ENCODE assay signal across 9 cellular contexts in genomic region chr6:44100088-44100550, GRCh38. TPM values are rescaled to one million over a fixed set of nuclear protein-coding genes. Genes with fewer than 3 reads are reported as not detected.
A peak's percentile ranks its signal among the peaks of the same experiment; 100 is the strongest.
DNase-seq lines count a peak whose midpoint lies in the region; ATAC-seq and TF ChIP-seq lines count a peak whose summit lies in the region.
"Had no signal": no experiment of that assay in that cellular context is flagged by ENCODE, and none has a peak within 500 bp of the region (broad histone marks: within the 10 kb centered on the region; RNA-seq: fewer than 3 reads in every experiment).

No MANE protein-coding gene starts in this region.

- no peak overlapping the region for H2BK120ac ChIP-seq in trophoblast cell (ENCODE audit: insufficient read depth, low read length, poor library complexity)

- no peaks in the 10 kb centered on the region for H3K79me1 ChIP-seq in trophoblast cell (ENCODE audit: low read length)

- H3K27ac Mint-ChIP-seq in natural killer cell: no peak overlapping the region
- no peak overlapping the region for H3K27ac Mint-ChIP-seq in natural killer cell treated with Interleukin-12 subunit alpha and Interleukin-12 subunit beta and Interleukin-15 and Interleukin-18, amount 100 ng/mL, for 72 hours
- H3K27ac Mint-ChIP-seq in endothelial cell (ENCODE audit: unreplicated experiment): no peak overlapping the region
- H3K27ac Mint-ChIP-seq: activated naive CD8-positive, alpha-beta T cell had no signal

- no peak overlapping the region for H3K4me3 Mint-ChIP-seq in natural killer cell
- no peak overlapping the region for H3K4me3 Mint-ChIP-seq in natural killer cell treated with Interleukin-12 subunit alpha and Interleukin-12 subunit beta and Interleukin-15 and Interleukin-18, amount 100 ng/mL, for 72 hours
- H3K4me3 Mint-ChIP-seq in endothelial cell (ENCODE audit: unreplicated experiment): no peak overlapping the region
- H3K4me3 Mint-ChIP-seq: activated naive CD8-positive, alpha-beta T cell had no signal

- ATAC-seq in natural killer cell (peak in 2 of 3 donors; percentile 43 to 48), GM21576 (IDR thresholded peaks at IDR 0.05; ENCODE audit: unreplicated experiment) (no peak), HG03571 (IDR thresholded peaks at IDR 0.05; ENCODE audit: unreplicated experiment) (no peak)
- no peak for ATAC-seq in natural killer cell treated with Interleukin-12 subunit alpha and Interleukin-12 subunit beta and Interleukin-15 and Interleukin-18, amount 100 ng/mL, for 72 hours

- no peak overlapping the region for H2AK5ac ChIP-seq in trophoblast cell (ENCODE audit: low read length)

- no CpG with 5 or more reads among the region's 1 CpG for WGBS in trophoblast cell (ENCODE audit: extremely low coverage, insufficient coverage, insufficient read length)

- no peak overlapping the region for H2AFZ ChIP-seq in trophoblast cell (ENCODE audit: insufficient read depth, low read length, poor library complexity)

- H2BK5ac ChIP-seq in trophoblast cell (ENCODE audit: low read depth, low read length, poor library complexity): no peak overlapping the region

- H3K27me3 Mint-ChIP-seq in natural killer cell (ENCODE audit: low read depth in 2 of 2) (no peaks in the 10 kb centered on the region), endothelial cell (ENCODE audit: unreplicated experiment) (peaks cover 8% of the 10 kb centered on the region)
- no peaks in the 10 kb centered on the region for H3K27me3 Mint-ChIP-seq in natural killer cell treated with Interleukin-12 subunit alpha and Interleukin-12 subunit beta and Interleukin-15 and Interleukin-18, amount 100 ng/mL, for 72 hours
- H3K27me3 Mint-ChIP-seq: activated naive CD8-positive, alpha-beta T cell had no signal

- no peak for DNase-seq in natural killer cell
- no peak for DNase-seq in natural killer cell treated with Interleukin-12 subunit alpha and Interleukin-12 subunit beta and Interleukin-15 and Interleukin-18, amount 100 ng/mL, for 72 hours (ENCODE audit: low spot score)
- DNase-seq in RPMI7951 (ENCODE audit: low read depth): peak; percentile 29
- DNase-seq in endothelial cell (ENCODE audit: low spot score): peak; percentile 58
- peak; percentile 41 to 64 for DNase-seq in trophoblast cell
- no peak for DNase-seq in Ammon's horn (ENCODE audit: low spot score)

- no peak overlapping the region for H4K8ac ChIP-seq in trophoblast cell (ENCODE audit: low read depth, low read length)

- no peak overlapping the region for H4K12ac ChIP-seq in trophoblast cell (ENCODE audit: low read depth, low read length)

- TF ChIP-seq CTCF in natural killer cell (IDR thresholded peaks at IDR 0.05) (no peak), endothelial cell (IDR thresholded peaks at IDR 0.05; ENCODE audit: unreplicated experiment) (peak; percentile 57)

- no peak overlapping the region for H3K9ac ChIP-seq in trophoblast cell (ENCODE audit: low read length)

- H3K27me3 ChIP-seq in trophoblast cell (ENCODE audit: insufficient read depth, low read length): no peaks in the 10 kb centered on the region

- H3K4me2 ChIP-seq in trophoblast cell (ENCODE audit: low read length): no peak overlapping the region

- peaks cover 28 to 42% of the 10 kb centered on the region in 2 donors for H3K4me1 Mint-ChIP-seq in natural killer cell
- peaks cover 9 to 29% of the 10 kb centered on the region in 2 donors for H3K4me1 Mint-ChIP-seq in natural killer cell treated with Interleukin-12 subunit alpha and Interleukin-12 subunit beta and Interleukin-15 and Interleukin-18, amount 100 ng/mL, for 72 hours (ENCODE audit: low read depth in 2 of 2)
- peaks cover 12% of the 10 kb centered on the region for H3K4me1 Mint-ChIP-seq in endothelial cell (ENCODE audit: unreplicated experiment)

- H3K4ac ChIP-seq in trophoblast cell (ENCODE audit: low read depth, low read length): no peak overlapping the region

- intact Hi-C loops in natural killer cell (cut with micrococcal nuclease): no loop called here

- no peaks in the 10 kb centered on the region for H3K36me3 Mint-ChIP-seq in natural killer cell
- H3K36me3 Mint-ChIP-seq in natural killer cell treated with Interleukin-12 subunit alpha and Interleukin-12 subunit beta and Interleukin-15 and Interleukin-18, amount 100 ng/mL, for 72 hours: no peaks in the 10 kb centered on the region
- H3K36me3 Mint-ChIP-seq in endothelial cell (ENCODE audit: low read depth, unreplicated experiment): no peaks in the 10 kb centered on the region
- H3K36me3 Mint-ChIP-seq: activated naive CD8-positive, alpha-beta T cell had no signal

- H4K91ac ChIP-seq in trophoblast cell (ENCODE audit: low read depth, low read length): no peak overlapping the region

- H3K4me3 ChIP-seq in trophoblast cell (ENCODE audit: low read depth, low read length): no peak overlapping the region

- H3K36me3 ChIP-seq in trophoblast cell (ENCODE audit: control insufficient read depth in 1 of 2, insufficient read depth in 2 of 2, low read length in 2 of 2): peaks cover 17 to 29% of the 10 kb centered on the region in 2 experiments

- H3K9me3 Mint-ChIP-seq in natural killer cell: no peaks in the 10 kb centered on the region
- H3K9me3 Mint-ChIP-seq in natural killer cell treated with Interleukin-12 subunit alpha and Interleukin-12 subunit beta and Interleukin-15 and Interleukin-18, amount 100 ng/mL, for 72 hours: no peaks in the 10 kb centered on the region
- no peaks in the 10 kb centered on the region for H3K9me3 Mint-ChIP-seq in endothelial cell (ENCODE audit: unreplicated experiment)

- no peak overlapping the region for H3K27ac ChIP-seq in trophoblast cell (ENCODE audit: low read depth, low read length)

- no peak overlapping the region for H2BK12ac ChIP-seq in trophoblast cell (ENCODE audit: low read length)

- H3K79me2 ChIP-seq in trophoblast cell (ENCODE audit: control insufficient read depth, insufficient read depth, low read length, poor library complexity): no peaks in the 10 kb centered on the region

- H3K18ac ChIP-seq in trophoblast cell (ENCODE audit: low read length): no peak overlapping the region

- peaks cover 0 to 2% of the 10 kb centered on the region in 2 experiments for H3K4me1 ChIP-seq in trophoblast cell (ENCODE audit: control insufficient read depth in 1 of 2, insufficient read depth in 2 of 2, low read length in 2 of 2)

- H3K23ac ChIP-seq in trophoblast cell (ENCODE audit: low read length): no peak overlapping the region

- H3K9me3 ChIP-seq in trophoblast cell (ENCODE audit: insufficient read depth, low read depth, low read length): no peaks in the 10 kb centered on the region

- H3K14ac ChIP-seq in trophoblast cell (ENCODE audit: low read length): no peak overlapping the region

RNA-seq across cellular contexts. Expression of gene MRPL14, which starts 27.1 kb away (rescaled TPM):
- total RNA-seq in natural killer cell: 10 to 100 TPM; 14.9 to 16.2 (median 16.0) TPM
- total RNA-seq in natural killer cell treated with Interleukin-12 subunit alpha and Interleukin-12 subunit beta and Interleukin-15 and Interleukin-18, amount 100 ng/mL, for 72 hours: 10 to 100 TPM; 36.5 to 49.9 TPM
- total RNA-seq in RPMI7951 (2014; rRNA removed; shearing (Covaris generic)): 104 and 109 TPM in 2 replicates
- total RNA-seq in endothelial cell (ENCODE audit: unreplicated experiment): 30.3 TPM
- 79.2 and 82.1 TPM in 2 replicates for polyA plus RNA-seq in trophoblast cell (2013)

RNA-seq across cellular contexts. Expression of gene TMEM63B, which starts 27.2 kb away (rescaled TPM):
- total RNA-seq in natural killer cell (10 to 100 TPM; 24.7 to 30.8 (median 28.1) TPM), endothelial cell (ENCODE audit: unreplicated experiment) (33.4 TPM)
- 10 to 100 TPM; 21.2 to 22.2 TPM for total RNA-seq in natural killer cell treated with Interleukin-12 subunit alpha and Interleukin-12 subunit beta and Interleukin-15 and Interleukin-18, amount 100 ng/mL, for 72 hours
- total RNA-seq in RPMI7951 (2014; rRNA removed; shearing (Covaris generic)): 20.8 and 23.6 TPM in 2 replicates
- 36.4 and 36.9 TPM in 2 replicates for polyA plus RNA-seq in trophoblast cell (2013)

RNA-seq across cellular contexts. Expression of gene CAPN11, which starts 58.5 kb away (rescaled TPM):
- total RNA-seq in natural killer cell (not detected), endothelial cell (ENCODE audit: unreplicated experiment) (2.3 TPM)
- total RNA-seq in natural killer cell treated with Interleukin-12 subunit alpha and Interleukin-12 subunit beta and Interleukin-15 and Interleukin-18, amount 100 ng/mL, for 72 hours: not detected
- not detected in 2 replicates for total RNA-seq in RPMI7951 (2014; rRNA removed; shearing (Covaris generic))
- polyA plus RNA-seq in trophoblast cell (2013): 0.06 and 0.07 TPM in 2 replicates

Comparison
In these comparisons a context has a peak if more than half of its experiments do, and no peak if none do; other contexts are left out.
1. ATAC-seq: peak in natural killer cell (2 of 3); none in natural killer cell treated with Interleukin-12 subunit alpha and Interleukin-12 subunit beta and Interleukin-15 and Interleukin-18, amount 100 ng/mL, for 72 hours (0 of 2), GM21576 (single experiment) and HG03571 (single experiment).
2. DNase-seq: peak in RPMI7951 (single experiment), endothelial cell (single experiment) and trophoblast cell (2 of 2); none in natural killer cell (single experiment), natural killer cell treated with Interleukin-12 subunit alpha and Interleukin-12 subunit beta and Interleukin-15 and Interleukin-18, amount 100 ng/mL, for 72 hours (single experiment) and Ammon's horn (single experiment).